Comparison of ENCODE assay signal across 38 cellular contexts in genomic region chr18:11565716-11566115, GRCh38. TPM values are rescaled to one million over a fixed set of nuclear protein-coding genes. Genes with fewer than 3 reads are reported as not detected.
"Had no signal": no experiment of that assay in that cellular context is flagged by ENCODE, and none has a peak within 500 bp of the region (broad histone marks: within the 10 kb centered on the region; RNA-seq: fewer than 3 reads in every experiment).

No MANE protein-coding gene starts in this region.

- DNase-seq: activated CD4-positive, alpha-beta T cell treated with anti-CD3 and anti-CD28 coated beads for 1 hour; activated CD4-positive, alpha-beta T cell treated with anti-CD3 and anti-CD28 coated beads for 48 hours; activated CD4-positive, alpha-beta T cell treated with anti-CD3 and anti-CD28 coated beads, Interleukin-2, amount 50 U/mL, for 4 hours; activated CD4-positive, CD25-positive, alpha-beta regulatory T cell; activated CD8-positive, alpha-beta T cell treated with anti-CD3 and anti-CD28 coated beads for 36 hours; activated effector memory CD4-positive, alpha-beta T cell treated with anti-CD3 and anti-CD28 coated beads, Interleukin-2, amount 50 U/mL, for 16 hours; activated naive CD4-positive, alpha-beta T cell; activated naive CD4-positive, alpha-beta T cell treated with anti-CD3 and anti-CD28 coated beads, Interleukin-2, amount 50 U/mL, for 16 hours; activated naive CD8-positive, alpha-beta T cell treated with anti-CD3 and anti-CD28 coated beads for 36 hours; activated T-cell treated with anti-CD3 and anti-CD28 coated beads, Interleukin-2, amount 50 U/mL, for 1 hour; activated T-cell treated with anti-CD3 and anti-CD28 coated beads, Interleukin-2, amount 50 U/mL, for 72 hours; amniotic stem cell; aorta; KG1; MM.1S; MV-4-11; NCI-H1092 treated with DMSO at 0.1 percent for 48 hours; NCI-H1417; NCI-H146; NCI-H187; NCI-H2029 treated with DMSO at 0.1 percent for 48 hours; NCI-H2107; NCI-H2171; NCI-H510A; NCI-H526; NCI-H748 treated with DMSO at 0.1 percent for 48 hours; OCI-M1; Right ventricle myocardium superior; SW 1271; T-helper 1 cell; T-helper 2 cell; T1000; WERI-Rb-1 had no signal

- H3K27ac Mint-ChIP-seq: activated CD8-positive, alpha-beta T cell treated with anti-CD3 and anti-CD28 coated beads for 36 hours; activated naive CD8-positive, alpha-beta T cell treated with anti-CD3 and anti-CD28 coated beads for 36 hours; activated T-cell treated with anti-CD3 and anti-CD28 coated beads, Interleukin-2, amount 50 U/mL, for 72 hours; activated T-helper 17 cell treated with anti-CD3 and anti-CD28 coated beads, Interleukin-2, amount 50 U/mL, for 72 hours had no signal

- H3K4me3 Mint-ChIP-seq: activated CD8-positive, alpha-beta T cell treated with anti-CD3 and anti-CD28 coated beads for 36 hours; activated naive CD8-positive, alpha-beta T cell treated with anti-CD3 and anti-CD28 coated beads for 36 hours; activated T-cell treated with anti-CD3 and anti-CD28 coated beads, Interleukin-2, amount 50 U/mL, for 72 hours; activated T-helper 17 cell treated with anti-CD3 and anti-CD28 coated beads, Interleukin-2, amount 50 U/mL, for 72 hours had no signal

- H3K36me3 ChIP-seq: WERI-Rb-1 had no signal

- H3K27me3 Mint-ChIP-seq: activated CD8-positive, alpha-beta T cell treated with anti-CD3 and anti-CD28 coated beads for 36 hours; activated naive CD8-positive, alpha-beta T cell treated with anti-CD3 and anti-CD28 coated beads for 36 hours had no signal

- H3K4me3 ChIP-seq: SK-N-MC had no signal

- H3K9me3 Mint-ChIP-seq: activated CD8-positive, alpha-beta T cell treated with anti-CD3 and anti-CD28 coated beads for 36 hours; activated naive CD8-positive, alpha-beta T cell treated with anti-CD3 and anti-CD28 coated beads for 36 hours; activated T-cell treated with anti-CD3 and anti-CD28 coated beads, Interleukin-2, amount 50 U/mL, for 72 hours; activated T-helper 17 cell treated with anti-CD3 and anti-CD28 coated beads, Interleukin-2, amount 50 U/mL, for 72 hours had no signal

- H3K4me1 Mint-ChIP-seq: activated naive CD8-positive, alpha-beta T cell treated with anti-CD3 and anti-CD28 coated beads for 36 hours; activated T-helper 17 cell treated with anti-CD3 and anti-CD28 coated beads, Interleukin-2, amount 50 U/mL, for 72 hours had no signal

- H3K27ac ChIP-seq: SK-N-MC, WERI-Rb-1 had no signal

- H3K36me3 Mint-ChIP-seq: activated naive CD8-positive, alpha-beta T cell treated with anti-CD3 and anti-CD28 coated beads for 36 hours had no signal

RNA-seq across cellular contexts. Expression of gene SLC35G4, which starts 43.7 kb away (rescaled TPM):
- total RNA-seq: activated CD8-positive, alpha-beta memory T cell treated with anti-CD3 and anti-CD28 coated beads for 36 hours; activated CD8-positive, alpha-beta T cell treated with anti-CD3 and anti-CD28 coated beads for 36 hours; activated naive CD8-positive, alpha-beta T cell treated with anti-CD3 and anti-CD28 coated beads for 36 hours; activated T-cell treated with anti-CD3 and anti-CD28 coated beads, Interleukin-2, amount 50 U/mL, for 72 hours; activated T-helper 17 cell treated with anti-CD3 and anti-CD28 coated beads, Interleukin-2, amount 50 U/mL, for 72 hours; aorta; cardiac septum; LHCN-M2; Right ventricle myocardium superior had no signal
- polyA plus RNA-seq: aorta had no signal
